28 cellular contexts compared by ENCODE assay signal in the genomic region with DNA sequence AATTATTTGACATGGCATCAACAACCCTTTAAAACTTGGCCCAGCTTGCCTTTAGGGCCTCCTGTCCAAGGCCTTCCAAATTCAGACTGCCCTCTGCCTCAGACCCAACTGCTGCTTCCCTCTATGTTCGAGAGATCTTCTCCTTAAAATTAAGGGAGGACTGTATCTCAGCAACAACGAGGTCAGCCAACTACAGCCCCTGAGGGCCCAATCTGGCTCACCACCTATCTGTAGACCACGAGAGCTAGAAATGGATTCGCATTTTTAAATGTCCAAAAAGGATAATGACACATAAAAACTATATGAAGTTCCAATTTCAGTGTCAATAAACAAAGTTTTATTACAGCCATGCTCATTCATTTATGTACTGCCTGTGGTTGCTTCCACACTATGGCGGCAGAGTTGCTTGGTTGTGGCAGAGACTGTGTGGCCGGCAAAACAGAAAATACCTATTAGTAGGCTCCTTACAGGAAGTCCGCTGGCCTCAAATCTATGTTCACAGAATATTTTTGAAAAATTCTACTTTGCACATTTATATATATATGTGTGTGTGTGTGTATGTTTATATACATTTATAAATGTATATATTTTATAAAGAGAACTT.
"Had no signal": no experiment of that assay in that cellular context is flagged by ENCODE, and none has a peak within 500 bp of the region (broad histone marks: within the 10 kb centered on the region; RNA-seq: fewer than 3 reads in every experiment).

No MANE protein-coding gene starts in this region.

- H3K4me3 ChIP-seq: cardiac muscle cell, MG63 had no signal

- DNase-seq: activated CD4-positive, alpha-beta T cell treated with anti-CD3 and anti-CD28 coated beads for 48 hours; activated CD4-positive, alpha-beta T cell treated with anti-CD3 and anti-CD28 coated beads, Interleukin-2, amount 50 U/mL, for 4 hours; activated CD4-positive, CD25-positive, alpha-beta regulatory T cell treated with anti-CD3 and anti-CD28 coated beads, Interleukin-2, amount 50 U/mL, for 72 hours; activated effector memory CD4-positive, alpha-beta T cell treated with anti-CD3 and anti-CD28 coated beads, Interleukin-2, amount 50 U/mL, for 16 hours; activated naive CD4-positive, alpha-beta T cell treated with Interleukin-2 at 50 U/mL for 16 hours; activated T-cell treated with anti-CD3 and anti-CD28 coated beads, Interleukin-2, amount 50 U/mL, for 24 hours; amygdala; brain microvascular endothelial cell; MG63; MV-4-11; NCI-H1092 treated with DMSO at 0.1 percent for 48 hours; NCI-H1417 treated with DMSO at 0.1 percent for 48 hours; NCI-H1694; NCI-H2029; NCI-H2107; NCI-H2171 treated with DMSO at 0.1 percent for 48 hours; NCI-H226; NCI-H526; NCI-H774; PC-3; SHP77 treated with DMSO at 0.1 percent for 48 hours had no signal

- H3K4me3 Mint-ChIP-seq: activated T-cell treated with anti-CD3 and anti-CD28 coated beads, Interleukin-2, amount 50 U/mL, for 24 hours; activated T-helper 1 cell treated with anti-CD3 and anti-CD28 coated beads, Interleukin-12 subunit alpha, Interleukin-12 subunit beta, Interleukin-2, Interleukin-4 antibody, amounts not matched to agents 30 ng/mL and 10 ng/mL and 1 ng/mL, durations not matched to agents 14 hours and 24 hours and 36 hours; T-helper 1 cell treated with Interleukin-12 subunit alpha and Interleukin-12 subunit beta and Interleukin-4 antibody, amounts not matched to agents 30 μg/mL and 1 μg/mL, for 36 hours; WTC11 had no signal

- FAIRE-seq: RCC 7860 had no signal

- H3K9me3 ChIP-seq: MG63 had no signal

- H3K27ac ChIP-seq: brain microvascular endothelial cell, cardiac muscle cell, KMS-11 had no signal

- H3K9ac ChIP-seq: KMS-11 had no signal

- ATAC-seq: activated naive CD4-positive, alpha-beta T cell treated with anti-CD3 and anti-CD28 coated beads, Interleukin-2, amount 50 U/mL, for 72 hours; PC-3; WTC11 had no signal

- H3K9me3 Mint-ChIP-seq: activated T-cell treated with anti-CD3 and anti-CD28 coated beads, Interleukin-2, amount 50 U/mL, for 24 hours had no signal

- H3K4me2 ChIP-seq: KMS-11 had no signal

- H3K27ac Mint-ChIP-seq: activated naive CD4-positive, alpha-beta T cell treated with anti-CD3 and anti-CD28 coated beads, Interleukin-2, amount 50 U/mL, for 72 hours; activated T-cell treated with anti-CD3 and anti-CD28 coated beads, Interleukin-2, amount 50 U/mL, for 24 hours; activated T-helper 1 cell treated with anti-CD3 and anti-CD28 coated beads, Interleukin-12 subunit alpha, Interleukin-12 subunit beta, Interleukin-2, Interleukin-4 antibody, amounts not matched to agents 30 ng/mL and 10 ng/mL and 1 ng/mL, durations not matched to agents 14 hours and 24 hours and 36 hours; T-helper 1 cell treated with Interleukin-12 subunit alpha and Interleukin-12 subunit beta and Interleukin-4 antibody, amounts not matched to agents 30 μg/mL and 1 μg/mL, for 36 hours; WTC11 had no signal

- H3K27me3 Mint-ChIP-seq: activated T-cell treated with anti-CD3 and anti-CD28 coated beads, Interleukin-2, amount 50 U/mL, for 24 hours had no signal

- H3K36me3 Mint-ChIP-seq: WTC11 had no signal

- H3K36me3 ChIP-seq: brain microvascular endothelial cell, cardiac muscle cell, MG63 had no signal

- H3K27me3 ChIP-seq: brain microvascular endothelial cell, cardiac muscle cell, MG63 had no signal
